In genomic region chr1:85607126-85607912, GRCh38 we compare ENCODE assay signal across 10 cellular contexts. TPM values are rescaled to one million over a fixed set of nuclear protein-coding genes. Genes with fewer than 3 reads are reported as not detected.
A peak's percentile ranks its signal among the peaks of the same experiment; 100 is the strongest.
DNase-seq lines count a peak whose midpoint lies in the region; ATAC-seq and TF ChIP-seq lines count a peak whose summit lies in the region.
"Had no signal": no experiment of that assay in that cellular context is flagged by ENCODE, and none has a peak within 500 bp of the region (broad histone marks: within the 10 kb centered on the region; RNA-seq: fewer than 3 reads in every experiment).

No MANE protein-coding gene starts in this region.

- WGBS in lung, 2 donors, result 79 to 86% methylated on average over 10 of the region's 10 CpGs

- DNase-seq in BJ (ENCODE audit: low read depth), result peak; percentile 99
- DNase-seq in M059J (ENCODE audit: low read depth), result peak; percentile 100
- peak; percentile 69 for DNase-seq in ecto neural progenitor cell (ENCODE audit: low spot score)
- no peak for DNase-seq in lung (ENCODE audit: low spot score)
- no peak for DNase-seq in NCI-H446 treated with DMSO at 0.1 percent for 48 hours (lab: John Stamatoyannopoulos, UW)
- no peak for DNase-seq in cardiac septum (ENCODE audit: low spot score)
- DNase-seq in SHP77 (lab: John Stamatoyannopoulos, UW), result no peak
- DNase-seq: activated naive CD4-positive, alpha-beta T cell treated with Interleukin-2 at 50 U/mL for 16 hours; T-helper 1 cell had no signal

- POLR2A ChIA-PET in BJ (lab: Charles Lee), result interaction anchor here (0.5 to 3.2 kb wide), 7 partner anchors 21 to 1517 kb away, joined by 3 to 44 read pairs (median 4); partner anchors contain the start of genes CCN1 and ZNHIT6

- peaks cover 0 to 8% of the 10 kb centered on the region in 2 donors for H3K4me1 ChIP-seq in lung (ENCODE audit: control insufficient read depth in 2 of 2, insufficient read depth in 2 of 2, low read length in 2 of 2)

- peak; percentile 29 for ATAC-seq in lung (ENCODE audit: insufficient read depth, low FRiP score)
- ATAC-seq in GM21447 (IDR thresholded peaks at IDR 0.05; ENCODE audit: unreplicated experiment), result no peak

- intact Hi-C loops in cardiac septum (cut with DNase I), result no loop called here

- H3K27me3 ChIP-seq in BJ (ENCODE audit: control insufficient read depth, insufficient read depth, low read length), result no peaks in the 10 kb centered on the region
- no peaks in the 10 kb centered on the region for H3K27me3 ChIP-seq in lung (ENCODE audit: control insufficient read depth, insufficient read depth)

- no peak overlapping the region for H3K27ac ChIP-seq in lung (ENCODE audit: low read depth in 1 of 2, low read length in 1 of 2)

- H3K9me3 ChIP-seq in lung (ENCODE audit: control insufficient read depth in 2 of 2, insufficient read depth in 1 of 2, low read length in 1 of 2), result no peaks in the 10 kb centered on the region

- no peaks in the 10 kb centered on the region for H3K36me3 ChIP-seq in BJ (ENCODE audit: control insufficient read depth, insufficient read depth, low read length)
- H3K36me3 ChIP-seq in lung (ENCODE audit: control insufficient read depth in 2 of 2, insufficient read depth in 2 of 2, low read length in 2 of 2), result no peaks in the 10 kb centered on the region

- CTCF ChIA-PET in BJ (lab: Yijun Ruan, JAX), result interaction anchor here (1.0 to 3.1 kb wide), 8 partner anchors 13 to 299 kb away, joined by 3 to 16 read pairs (median 8); no protein-coding TSS in a partner anchor

- H3K4me3 ChIP-seq in BJ (ENCODE audit: low read depth, low read length) (no peak overlapping the region), lung (no peak overlapping the region)

- TF ChIP-seq CTCF in BJ (IDR thresholded peaks at IDR 0.05; ENCODE audit: insufficient read depth, low read depth, low read length) (no peak), lung (IDR thresholded peaks at IDR 0.05; ENCODE audit: control extremely low read depth, extremely low read depth) (no peak)

RNA-seq across cellular contexts. Expression of gene CCN1, which starts 26.8 kb away (rescaled TPM):
- polyA plus RNA-seq in BJ (2011; rRNA removed), result 273 and 284 TPM in 2 replicates
- polyA minus RNA-seq in BJ (2011; rRNA and poly(A)+ RNA removed), result 148 and 193 TPM in 2 replicates
- 78.3 and 110 TPM in 2 replicates for total RNA-seq in M059J (2014; rRNA removed; shearing (Covaris generic))
- 100 to 1,000 TPM in 1 of 2 donors, 10 to 100 TPM in 1; 75.6 to 116 TPM for total RNA-seq in lung
- polyA plus RNA-seq in lung, result 100 to 1,000 TPM in 1 of 2 donors, 10 to 100 TPM in 1; 99.7 to 210 TPM
- total RNA-seq in cardiac septum, result 143 TPM

Comparison
In these comparisons a context has a peak if more than half of its experiments do, and no peak if none do; other contexts are left out.
1. DNase-seq: peak in BJ (single experiment), M059J (single experiment) and ecto neural progenitor cell (single experiment); none in lung (single experiment), NCI-H446 treated with DMSO at 0.1 percent for 48 hours (single experiment), cardiac septum (single experiment) and SHP77 (0 of 2).